1 cellular context compared by ENCODE assay signal in the genomic region with DNA sequence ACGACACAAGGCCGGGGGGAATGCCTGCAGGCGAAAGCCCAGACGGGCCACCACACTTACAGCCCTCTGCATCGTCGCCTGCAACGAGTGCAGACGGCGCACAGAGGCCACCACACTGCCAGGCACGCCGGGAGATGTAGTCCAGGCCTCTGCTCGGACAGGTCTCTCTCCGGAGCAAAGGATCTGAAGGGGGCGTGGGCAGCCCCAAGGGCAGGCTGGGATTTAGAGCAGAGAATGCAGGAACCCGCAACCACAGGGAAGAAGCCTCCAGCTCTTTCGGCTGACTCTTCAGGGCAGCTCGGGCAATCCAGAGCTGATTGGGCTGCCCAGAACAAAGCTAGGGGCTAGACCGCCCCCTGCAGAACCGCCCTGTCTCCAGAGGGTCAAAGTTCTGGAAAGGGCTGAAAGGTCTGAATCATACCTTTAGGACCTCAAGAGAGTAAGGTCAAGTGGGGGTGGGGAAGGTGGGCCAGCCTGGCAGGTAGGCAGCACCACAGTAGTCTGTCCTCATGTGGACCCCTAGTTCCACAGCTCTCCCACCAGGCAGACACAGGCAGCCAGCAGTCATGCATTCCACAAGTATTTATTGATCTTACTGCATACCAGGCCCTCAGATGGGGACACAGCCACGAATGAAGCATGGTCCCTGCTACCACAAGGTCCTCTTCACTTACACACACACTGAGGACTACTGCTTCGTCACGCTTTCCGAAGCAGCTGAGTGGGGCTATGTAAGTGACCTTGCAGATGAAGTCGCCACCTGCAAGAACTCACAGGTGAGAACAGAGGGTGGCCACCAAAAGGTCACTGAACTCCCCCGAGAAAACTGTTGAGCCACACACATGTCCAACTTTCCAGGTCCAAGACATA.
A peak's percentile ranks its signal among the peaks of the same experiment; 100 is the strongest.
TF ChIP-seq lines count a peak whose summit lies in the region.

A gene with protein sequence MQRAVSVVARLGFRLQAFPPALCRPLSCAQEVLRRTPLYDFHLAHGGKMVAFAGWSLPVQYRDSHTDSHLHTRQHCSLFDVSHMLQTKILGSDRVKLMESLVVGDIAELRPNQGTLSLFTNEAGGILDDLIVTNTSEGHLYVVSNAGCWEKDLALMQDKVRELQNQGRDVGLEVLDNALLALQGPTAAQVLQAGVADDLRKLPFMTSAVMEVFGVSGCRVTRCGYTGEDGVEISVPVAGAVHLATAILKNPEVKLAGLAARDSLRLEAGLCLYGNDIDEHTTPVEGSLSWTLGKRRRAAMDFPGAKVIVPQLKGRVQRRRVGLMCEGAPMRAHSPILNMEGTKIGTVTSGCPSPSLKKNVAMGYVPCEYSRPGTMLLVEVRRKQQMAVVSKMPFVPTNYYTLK (minus strand): TSS at position 95 of the 870 bp plus-strand sequence. CDS start 23 bp downstream, at position 72.

TF ChIP-seq in HepG2, 621 proteins besides CTCF, POLR2A, EP300 and RAD21 (continued from another document and continues in another):
- TF ChIP-seq, protein P1, sequence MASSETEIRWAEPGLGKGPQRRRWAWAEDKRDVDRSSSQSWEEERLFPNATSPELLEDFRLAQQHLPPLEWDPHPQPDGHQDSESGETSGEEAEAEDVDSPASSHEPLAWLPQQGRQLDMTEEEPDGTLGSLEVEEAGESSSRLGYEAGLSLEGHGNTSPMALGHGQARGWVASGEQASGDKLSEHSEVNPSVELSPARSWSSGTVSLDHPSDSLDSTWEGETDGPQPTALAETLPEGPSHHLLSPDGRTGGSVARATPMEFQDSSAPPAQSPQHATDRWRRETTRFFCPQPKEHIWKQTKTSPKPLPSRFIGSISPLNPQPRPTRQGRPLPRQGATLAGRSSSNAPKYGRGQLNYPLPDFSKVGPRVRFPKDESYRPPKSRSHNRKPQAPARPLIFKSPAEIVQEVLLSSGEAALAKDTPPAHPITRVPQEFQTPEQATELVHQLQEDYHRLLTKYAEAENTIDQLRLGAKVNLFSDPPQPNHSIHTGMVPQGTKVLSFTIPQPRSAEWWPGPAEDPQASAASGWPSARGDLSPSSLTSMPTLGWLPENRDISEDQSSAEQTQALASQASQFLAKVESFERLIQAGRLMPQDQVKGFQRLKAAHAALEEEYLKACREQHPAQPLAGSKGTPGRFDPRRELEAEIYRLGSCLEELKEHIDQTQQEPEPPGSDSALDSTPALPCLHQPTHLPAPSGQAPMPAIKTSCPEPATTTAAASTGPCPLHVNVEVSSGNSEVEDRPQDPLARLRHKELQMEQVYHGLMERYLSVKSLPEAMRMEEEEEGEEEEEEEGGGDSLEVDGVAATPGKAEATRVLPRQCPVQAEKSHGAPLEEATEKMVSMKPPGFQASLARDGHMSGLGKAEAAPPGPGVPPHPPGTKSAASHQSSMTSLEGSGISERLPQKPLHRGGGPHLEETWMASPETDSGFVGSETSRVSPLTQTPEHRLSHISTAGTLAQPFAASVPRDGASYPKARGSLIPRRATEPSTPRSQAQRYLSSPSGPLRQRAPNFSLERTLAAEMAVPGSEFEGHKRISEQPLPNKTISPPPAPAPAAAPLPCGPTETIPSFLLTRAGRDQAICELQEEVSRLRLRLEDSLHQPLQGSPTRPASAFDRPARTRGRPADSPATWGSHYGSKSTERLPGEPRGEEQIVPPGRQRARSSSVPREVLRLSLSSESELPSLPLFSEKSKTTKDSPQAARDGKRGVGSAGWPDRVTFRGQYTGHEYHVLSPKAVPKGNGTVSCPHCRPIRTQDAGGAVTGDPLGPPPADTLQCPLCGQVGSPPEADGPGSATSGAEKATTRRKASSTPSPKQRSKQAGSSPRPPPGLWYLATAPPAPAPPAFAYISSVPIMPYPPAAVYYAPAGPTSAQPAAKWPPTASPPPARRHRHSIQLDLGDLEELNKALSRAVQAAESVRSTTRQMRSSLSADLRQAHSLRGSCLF (CRISPR knock-in tag; IDR thresholded peaks at IDR 0.05; ENCODE audit: borderline replicate concordance), result no peak
- TF ChIP-seq ZNF280B (CRISPR knock-in tag; IDR thresholded peaks at IDR 0.05; ENCODE audit: borderline replicate concordance) (no peak), NR2C2 (CRISPR knock-in tag; IDR thresholded peaks at IDR 0.05; ENCODE audit: borderline replicate concordance) (peak; percentile 89), ARHGAP35 (CRISPR knock-in tag; IDR thresholded peaks at IDR 0.05; ENCODE audit: borderline replicate concordance) (no peak), TEF (CRISPR knock-in tag; IDR thresholded peaks at IDR 0.05) (0 out of 2 replicates have a peak, but pooled peaks have one; percentile 27), TAF15 (IDR thresholded peaks at IDR 0.05; ENCODE audit: low read depth, low read length, poor library complexity, severe bottlenecking) (no peak), SALL1 (CRISPR knock-in tag; IDR thresholded peaks at IDR 0.05) (peak; percentile 6; the same call in 1 of the 2 replicates), SAP130 (CRISPR knock-in tag; IDR thresholded peaks at IDR 0.05; ENCODE audit: low read depth) (peak; percentile 82), SMAD1 (CRISPR knock-in tag; IDR thresholded peaks at IDR 0.05; ENCODE audit: borderline replicate concordance, low read depth) (no peak), POLR2G (IDR thresholded peaks at IDR 0.05; ENCODE audit: low read depth, low read length) (peak; percentile 82), ZNF224 (CRISPR knock-in tag; IDR thresholded peaks at IDR 0.05) (0 out of 2 replicates have a peak, but pooled peaks have one; percentile 31), FOXP4 (CRISPR knock-in tag; IDR thresholded peaks at IDR 0.05) (0 out of 2 replicates have a peak, but pooled peaks have one; percentile 20), ZNF205 (CRISPR knock-in tag; IDR thresholded peaks at IDR 0.05) (no peak; the same call in 1 of the 2 replicates), SP4 (CRISPR knock-in tag; IDR thresholded peaks at IDR 0.05) (no peak), ZNF792 (CRISPR knock-in tag; IDR thresholded peaks at IDR 0.05) (no peak), ZNF512 (CRISPR knock-in tag; IDR thresholded peaks at IDR 0.05) (no peak), ZNF143 (CRISPR knock-in tag; IDR thresholded peaks at IDR 0.05) (peak; percentile 94), YY1 (IDR thresholded peaks at IDR 0.05; ENCODE audit: insufficient read depth, insufficient replicate concordance, low read depth, low read length) (no peak), ESRRA (CRISPR knock-in tag; IDR thresholded peaks at IDR 0.05; ENCODE audit: low read depth) (peak; percentile 98), IRF2 (CRISPR knock-in tag; IDR thresholded peaks at IDR 0.05) (no peak; the same call in 1 of the 2 replicates), CSRNP2 (CRISPR knock-in tag; conservative IDR thresholded peaks at IDR 0.05; ENCODE audit: low read depth) (no peak), ZNF34 (CRISPR knock-in tag; IDR thresholded peaks at IDR 0.05; ENCODE audit: borderline replicate concordance) (0 out of 2 replicates have a peak, but pooled peaks have one; percentile 77), GFI1 (CRISPR knock-in tag; IDR thresholded peaks at IDR 0.05; ENCODE audit: borderline replicate concordance) (no peak), MBD4 (IDR thresholded peaks at IDR 0.05; ENCODE audit: borderline replicate concordance, low read length) (no peak), PLSCR1 (CRISPR knock-in tag; IDR thresholded peaks at IDR 0.05; ENCODE audit: borderline replicate concordance) (no peak), ZNF850 (CRISPR knock-in tag; conservative IDR thresholded peaks at IDR 0.05) (no peak), SP140L (CRISPR knock-in tag; IDR thresholded peaks at IDR 0.05; ENCODE audit: borderline replicate concordance) (no peak), SOX13 (IDR thresholded peaks at IDR 0.05) (peak; percentile 8; the same call in 1 of the 2 replicates), SOX13 (CRISPR knock-in tag; conservative IDR thresholded peaks at IDR 0.05 in 1 of 2, IDR thresholded peaks at IDR 0.05 in 1 of 2) (peak in 1 of 2 experiments; percentile 68; a peak in 2 of 4 replicates), ATF3 (CRISPR knock-in tag; IDR thresholded peaks at IDR 0.05) (peak; percentile 41; the same call in 1 of the 2 replicates), ZMYM4 (CRISPR knock-in tag; IDR thresholded peaks at IDR 0.05) (no peak; the same call in 1 of the 2 replicates), ZNF530 (CRISPR knock-in tag; IDR thresholded peaks at IDR 0.05; ENCODE audit: low read depth) (no peak), SALL2 (CRISPR knock-in tag; IDR thresholded peaks at IDR 0.05) (peak; percentile 83; the same call in 1 of the 2 replicates)
- TF ChIP-seq, protein P2, sequence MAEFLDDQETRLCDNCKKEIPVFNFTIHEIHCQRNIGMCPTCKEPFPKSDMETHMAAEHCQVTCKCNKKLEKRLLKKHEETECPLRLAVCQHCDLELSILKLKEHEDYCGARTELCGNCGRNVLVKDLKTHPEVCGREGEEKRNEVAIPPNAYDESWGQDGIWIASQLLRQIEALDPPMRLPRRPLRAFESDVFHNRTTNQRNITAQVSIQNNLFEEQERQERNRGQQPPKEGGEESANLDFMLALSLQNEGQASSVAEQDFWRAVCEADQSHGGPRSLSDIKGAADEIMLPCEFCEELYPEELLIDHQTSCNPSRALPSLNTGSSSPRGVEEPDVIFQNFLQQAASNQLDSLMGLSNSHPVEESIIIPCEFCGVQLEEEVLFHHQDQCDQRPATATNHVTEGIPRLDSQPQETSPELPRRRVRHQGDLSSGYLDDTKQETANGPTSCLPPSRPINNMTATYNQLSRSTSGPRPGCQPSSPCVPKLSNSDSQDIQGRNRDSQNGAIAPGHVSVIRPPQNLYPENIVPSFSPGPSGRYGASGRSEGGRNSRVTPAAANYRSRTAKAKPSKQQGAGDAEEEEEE (CRISPR knock-in tag; IDR thresholded peaks at IDR 0.05; ENCODE audit: borderline replicate concordance), result no peak
- TF ChIP-seq, protein P3, sequence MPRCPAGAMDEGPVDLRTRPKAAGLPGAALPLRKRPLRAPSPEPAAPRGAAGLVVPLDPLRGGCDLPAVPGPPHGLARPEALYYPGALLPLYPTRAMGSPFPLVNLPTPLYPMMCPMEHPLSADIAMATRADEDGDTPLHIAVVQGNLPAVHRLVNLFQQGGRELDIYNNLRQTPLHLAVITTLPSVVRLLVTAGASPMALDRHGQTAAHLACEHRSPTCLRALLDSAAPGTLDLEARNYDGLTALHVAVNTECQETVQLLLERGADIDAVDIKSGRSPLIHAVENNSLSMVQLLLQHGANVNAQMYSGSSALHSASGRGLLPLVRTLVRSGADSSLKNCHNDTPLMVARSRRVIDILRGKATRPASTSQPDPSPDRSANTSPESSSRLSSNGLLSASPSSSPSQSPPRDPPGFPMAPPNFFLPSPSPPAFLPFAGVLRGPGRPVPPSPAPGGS (CRISPR knock-in tag; IDR thresholded peaks at IDR 0.05), result no peak; the same call in 1 of the 2 replicates
